In genomic region chr1:15835741-15836510, GRCh38 we compare ENCODE assay signal across 1 cellular context.
TF ChIP-seq lines count a peak whose summit lies in the region.

No MANE protein-coding gene starts in this region.

TF ChIP-seq in K562, 482 proteins besides CTCF, POLR2A, EP300 and RAD21 (continued from another document and continues in another):
- TF ChIP-seq REST (CRISPR knock-in tag; IDR thresholded peaks at IDR 0.05; ENCODE audit: low read depth) (peak; percentile 74; the same call in 1 of the 2 replicates), NEUROD1 (IDR thresholded peaks at IDR 0.05; ENCODE audit: borderline replicate concordance, low read depth, low read length, partially characterized antibody) (no peak), NR2C1 (IDR thresholded peaks at IDR 0.05) (no peak), NR2C1 (tag; IDR thresholded peaks at IDR 0.05) (peak; percentile 26; the same call in 1 of the 2 replicates), HMG20B (CRISPR knock-in tag; IDR thresholded peaks at IDR 0.05) (no peak), POLR2H (tag; IDR thresholded peaks at IDR 0.05; ENCODE audit: low read depth) (peak; percentile 95), TOE1 (IDR thresholded peaks at IDR 0.05; ENCODE audit: borderline replicate concordance) (peak; percentile 6; the same call in 1 of the 2 replicates), TOE1 (CRISPR knock-in tag; IDR thresholded peaks at IDR 0.05; ENCODE audit: borderline replicate concordance, low read depth) (0 out of 2 replicates have a peak, but pooled peaks have one; percentile 75), USF1 (CRISPR knock-in tag; IDR thresholded peaks at IDR 0.05) (0 out of 2 replicates have a peak, but pooled peaks have one; percentile 7), TFAM (CRISPR knock-in tag; conservative IDR thresholded peaks at IDR 0.05) (no peak), ZKSCAN1 (IDR thresholded peaks at IDR 0.05; ENCODE audit: low read depth, low read length) (no peak; the same call in 1 of the 2 replicates), LCOR (CRISPR knock-in tag; IDR thresholded peaks at IDR 0.05) (peak; percentile 48; the same call in 1 of the 2 replicates), ZNF586 (CRISPR knock-in tag; conservative IDR thresholded peaks at IDR 0.05) (no peak), ZNF232 (CRISPR knock-in tag; IDR thresholded peaks at IDR 0.05) (no peak), POLR3A (IDR thresholded peaks at IDR 0.05; ENCODE audit: borderline replicate concordance, extremely low read depth, insufficient read depth, insufficient read length) (no peak), NCOA1 (IDR thresholded peaks at IDR 0.05; ENCODE audit: low read depth) (no peak), DMBX1 (CRISPR knock-in tag; IDR thresholded peaks at IDR 0.05; ENCODE audit: borderline replicate concordance) (peak; percentile 71), ARHGAP35 (IDR thresholded peaks at IDR 0.05; ENCODE audit: partially characterized antibody) (no peak), FIP1L1 (IDR thresholded peaks at IDR 0.05; ENCODE audit: low read depth, low read length, poor library complexity, severe bottlenecking) (peak; percentile 82), SMARCA4 (IDR thresholded peaks at IDR 0.05) (peak; percentile 59; the same call in 1 of the 2 replicates), ZNF253 (CRISPR knock-in tag; conservative IDR thresholded peaks at IDR 0.05) (no peak), EGR1 (conservative IDR thresholded peaks at IDR 0.05) (peak; percentile 100), ZNF57 (CRISPR knock-in tag; IDR thresholded peaks at IDR 0.05) (no peak), ZNF589 (CRISPR knock-in tag; IDR thresholded peaks at IDR 0.05; ENCODE audit: low read depth) (no peak; the same call in none of the 2 replicates), HINFP (tag; conservative IDR thresholded peaks at IDR 0.05; ENCODE audit: low read depth) (no peak), STAT5B (CRISPR knock-in tag; IDR thresholded peaks at IDR 0.05) (no peak), GTF2A2 (tag; IDR thresholded peaks at IDR 0.05) (no peak), ZNF124 (CRISPR knock-in tag; IDR thresholded peaks at IDR 0.05) (no peak), NR2F6 (CRISPR knock-in tag; IDR thresholded peaks at IDR 0.05) (no peak), MTA1 (IDR thresholded peaks at IDR 0.05; ENCODE audit: borderline replicate concordance) (peak; percentile 81), TEAD4 (IDR thresholded peaks at IDR 0.05; ENCODE audit: low read length) (peak; percentile 85; the same call in 1 of the 2 replicates), TEAD4 (CRISPR knock-in tag; IDR thresholded peaks at IDR 0.05; ENCODE audit: borderline replicate concordance) (no peak), NFXL1 (CRISPR knock-in tag; IDR thresholded peaks at IDR 0.05) (peak; percentile 30; the same call in 1 of the 2 replicates), BCLAF1 (IDR thresholded peaks at IDR 0.05; ENCODE audit: borderline replicate concordance in 1 of 2, control insufficient read depth in 1 of 2, low read depth in 2 of 2, low read length in 1 of 2) (no peak), TCFL5 (CRISPR knock-in tag; conservative IDR thresholded peaks at IDR 0.05) (no peak; the same call in 1 of the 2 replicates), NFIX (CRISPR knock-in tag; IDR thresholded peaks at IDR 0.05; ENCODE audit: low read depth) (no peak), ZBTB26 (CRISPR knock-in tag; IDR thresholded peaks at IDR 0.05) (0 out of 2 replicates have a peak, but pooled peaks have one; percentile 71), ZNF197 (CRISPR knock-in tag; IDR thresholded peaks at IDR 0.05; ENCODE audit: low read depth) (peak; percentile 61; the same call in 1 of the 2 replicates), XRCC3 (IDR thresholded peaks at IDR 0.05) (no peak)
- TF ChIP-seq, protein P1, sequence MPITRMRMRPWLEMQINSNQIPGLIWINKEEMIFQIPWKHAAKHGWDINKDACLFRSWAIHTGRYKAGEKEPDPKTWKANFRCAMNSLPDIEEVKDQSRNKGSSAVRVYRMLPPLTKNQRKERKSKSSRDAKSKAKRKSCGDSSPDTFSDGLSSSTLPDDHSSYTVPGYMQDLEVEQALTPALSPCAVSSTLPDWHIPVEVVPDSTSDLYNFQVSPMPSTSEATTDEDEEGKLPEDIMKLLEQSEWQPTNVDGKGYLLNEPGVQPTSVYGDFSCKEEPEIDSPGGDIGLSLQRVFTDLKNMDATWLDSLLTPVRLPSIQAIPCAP (CRISPR knock-in tag; IDR thresholded peaks at IDR 0.05; ENCODE audit: borderline replicate concordance), result no peak
- TF ChIP-seq, protein P2, sequence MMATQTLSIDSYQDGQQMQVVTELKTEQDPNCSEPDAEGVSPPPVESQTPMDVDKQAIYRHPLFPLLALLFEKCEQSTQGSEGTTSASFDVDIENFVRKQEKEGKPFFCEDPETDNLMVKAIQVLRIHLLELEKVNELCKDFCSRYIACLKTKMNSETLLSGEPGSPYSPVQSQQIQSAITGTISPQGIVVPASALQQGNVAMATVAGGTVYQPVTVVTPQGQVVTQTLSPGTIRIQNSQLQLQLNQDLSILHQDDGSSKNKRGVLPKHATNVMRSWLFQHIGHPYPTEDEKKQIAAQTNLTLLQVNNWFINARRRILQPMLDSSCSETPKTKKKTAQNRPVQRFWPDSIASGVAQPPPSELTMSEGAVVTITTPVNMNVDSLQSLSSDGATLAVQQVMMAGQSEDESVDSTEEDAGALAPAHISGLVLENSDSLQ (IDR thresholded peaks at IDR 0.05), result peak; percentile 84
- TF ChIP-seq, protein P3, sequence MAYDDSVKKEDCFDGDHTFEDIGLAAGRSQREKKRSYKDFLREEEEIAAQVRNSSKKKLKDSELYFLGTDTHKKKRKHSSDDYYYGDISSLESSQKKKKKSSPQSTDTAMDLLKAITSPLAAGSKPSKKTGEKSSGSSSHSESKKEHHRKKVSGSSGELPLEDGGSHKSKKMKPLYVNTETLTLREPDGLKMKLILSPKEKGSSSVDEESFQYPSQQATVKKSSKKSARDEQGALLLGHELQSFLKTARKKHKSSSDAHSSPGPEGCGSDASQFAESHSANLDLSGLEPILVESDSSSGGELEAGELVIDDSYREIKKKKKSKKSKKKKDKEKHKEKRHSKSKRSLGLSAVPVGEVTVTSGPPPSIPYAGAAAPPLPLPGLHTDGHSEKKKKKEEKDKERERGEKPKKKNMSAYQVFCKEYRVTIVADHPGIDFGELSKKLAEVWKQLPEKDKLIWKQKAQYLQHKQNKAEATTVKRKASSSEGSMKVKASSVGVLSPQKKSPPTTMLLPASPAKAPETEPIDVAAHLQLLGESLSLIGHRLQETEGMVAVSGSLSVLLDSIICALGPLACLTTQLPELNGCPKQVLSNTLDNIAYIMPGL (CRISPR knock-in tag; IDR thresholded peaks at IDR 0.05), result no peak
- TF ChIP-seq, protein P4, sequence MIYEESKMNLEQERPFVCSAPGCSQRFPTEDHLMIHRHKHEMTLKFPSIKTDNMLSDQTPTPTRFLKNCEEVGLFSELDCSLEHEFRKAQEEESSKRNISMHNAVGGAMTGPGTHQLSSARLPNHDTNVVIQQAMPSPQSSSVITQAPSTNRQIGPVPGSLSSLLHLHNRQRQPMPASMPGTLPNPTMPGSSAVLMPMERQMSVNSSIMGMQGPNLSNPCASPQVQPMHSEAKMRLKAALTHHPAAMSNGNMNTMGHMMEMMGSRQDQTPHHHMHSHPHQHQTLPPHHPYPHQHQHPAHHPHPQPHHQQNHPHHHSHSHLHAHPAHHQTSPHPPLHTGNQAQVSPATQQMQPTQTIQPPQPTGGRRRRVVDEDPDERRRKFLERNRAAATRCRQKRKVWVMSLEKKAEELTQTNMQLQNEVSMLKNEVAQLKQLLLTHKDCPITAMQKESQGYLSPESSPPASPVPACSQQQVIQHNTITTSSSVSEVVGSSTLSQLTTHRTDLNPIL (CRISPR knock-in tag; IDR thresholded peaks at IDR 0.05), result no peak
- TF ChIP-seq, protein P5, sequence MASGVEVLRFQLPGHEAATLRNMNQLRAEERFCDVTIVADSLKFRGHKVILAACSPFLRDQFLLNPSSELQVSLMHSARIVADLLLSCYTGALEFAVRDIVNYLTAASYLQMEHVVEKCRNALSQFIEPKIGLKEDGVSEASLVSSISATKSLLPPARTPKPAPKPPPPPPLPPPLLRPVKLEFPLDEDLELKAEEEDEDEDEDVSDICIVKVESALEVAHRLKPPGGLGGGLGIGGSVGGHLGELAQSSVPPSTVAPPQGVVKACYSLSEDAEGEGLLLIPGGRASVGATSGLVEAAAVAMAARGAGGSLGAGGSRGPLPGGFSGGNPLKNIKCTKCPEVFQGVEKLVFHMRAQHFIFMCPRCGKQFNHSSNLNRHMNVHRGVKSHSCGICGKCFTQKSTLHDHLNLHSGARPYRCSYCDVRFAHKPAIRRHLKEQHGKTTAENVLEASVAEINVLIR (CRISPR knock-in tag; IDR thresholded peaks at IDR 0.05), result no peak
- TF ChIP-seq, protein P6, sequence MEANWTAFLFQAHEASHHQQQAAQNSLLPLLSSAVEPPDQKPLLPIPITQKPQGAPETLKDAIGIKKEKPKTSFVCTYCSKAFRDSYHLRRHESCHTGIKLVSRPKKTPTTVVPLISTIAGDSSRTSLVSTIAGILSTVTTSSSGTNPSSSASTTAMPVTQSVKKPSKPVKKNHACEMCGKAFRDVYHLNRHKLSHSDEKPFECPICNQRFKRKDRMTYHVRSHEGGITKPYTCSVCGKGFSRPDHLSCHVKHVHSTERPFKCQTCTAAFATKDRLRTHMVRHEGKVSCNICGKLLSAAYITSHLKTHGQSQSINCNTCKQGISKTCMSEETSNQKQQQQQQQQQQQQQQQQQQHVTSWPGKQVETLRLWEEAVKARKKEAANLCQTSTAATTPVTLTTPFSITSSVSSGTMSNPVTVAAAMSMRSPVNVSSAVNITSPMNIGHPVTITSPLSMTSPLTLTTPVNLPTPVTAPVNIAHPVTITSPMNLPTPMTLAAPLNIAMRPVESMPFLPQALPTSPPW (CRISPR knock-in tag; IDR thresholded peaks at IDR 0.05), result peak; percentile 94
